In the genomic region with DNA sequence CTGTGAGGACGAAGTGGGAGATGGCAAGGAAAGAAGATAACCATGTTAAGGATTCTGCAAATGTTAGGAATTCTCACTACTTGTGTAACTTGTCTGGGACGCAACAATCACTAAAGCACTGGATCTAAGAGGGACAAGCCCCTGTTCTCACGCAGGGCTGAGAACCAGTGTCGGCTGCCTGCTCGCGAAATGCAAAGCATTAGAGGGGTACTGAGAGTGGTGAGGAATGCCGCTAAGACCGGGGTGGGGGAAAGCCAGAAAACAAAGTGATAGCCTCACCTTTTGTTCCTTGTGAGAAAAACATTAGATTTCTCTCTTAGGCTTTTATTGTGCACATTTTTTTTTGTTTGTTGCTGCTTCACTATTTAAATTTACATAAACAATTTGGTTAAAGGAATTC, we compare ENCODE assay signal across 18 cellular contexts.
A peak's percentile ranks its signal among the peaks of the same experiment; 100 is the strongest.
DNase-seq lines count a peak whose midpoint lies in the region; TF ChIP-seq lines count a peak whose summit lies in the region.
"Had no signal": no experiment of that assay in that cellular context is flagged by ENCODE, and none has a peak within 500 bp of the region (broad histone marks: within the 10 kb centered on the region; RNA-seq: fewer than 3 reads in every experiment).

No MANE protein-coding gene starts in this region.

- no peak overlapping the region for H2BK5ac ChIP-seq in neuronal stem cell (ENCODE audit: low read length)

- no peak overlapping the region for H2BK12ac ChIP-seq in neuronal stem cell (ENCODE audit: low read length)

- no peak overlapping the region for H3K18ac ChIP-seq in neuronal stem cell (ENCODE audit: low read length)

- H3K79me1 ChIP-seq in neuronal stem cell (ENCODE audit: low read depth, low read length), result no peaks in the 10 kb centered on the region

- H3K4me3 ChIP-seq in NT2/D1 (ENCODE audit: insufficient read length, low read depth), result no peak overlapping the region
- H3K4me3 ChIP-seq in neuronal stem cell (ENCODE audit: low read length in 2 of 2), result no peak overlapping the region
- no peak overlapping the region for H3K4me3 ChIP-seq in left ventricle myocardium inferior
- H3K4me3 ChIP-seq: BLaER1, GM23248, K562 had no signal

- H3K4me1 ChIP-seq in NT2/D1 (ENCODE audit: insufficient read depth, insufficient read length), result no peaks in the 10 kb centered on the region
- H3K4me1 ChIP-seq in neuronal stem cell (ENCODE audit: control insufficient read depth in 2 of 2, insufficient read depth in 1 of 2, low read depth in 1 of 2, low read length in 2 of 2), result peaks cover 21 to 26% of the 10 kb centered on the region in 2 donors
- H3K4me1 ChIP-seq in left ventricle myocardium inferior, result no peaks in the 10 kb centered on the region
- H3K4me1 ChIP-seq: BLaER1, Caco-2 had no signal

- no peak overlapping the region for H2AFZ ChIP-seq in neuronal stem cell (ENCODE audit: low read length)
- H2AFZ ChIP-seq: GM23248 had no signal

- no peak overlapping the region for H2BK120ac ChIP-seq in neuronal stem cell (ENCODE audit: low read depth, low read length)

- TF ChIP-seq CTCF in left ventricle myocardium inferior (IDR thresholded peaks at IDR 0.05; ENCODE audit: borderline replicate concordance), result no peak

- H2BK15ac ChIP-seq in neuronal stem cell (ENCODE audit: low read length), result no peak overlapping the region

- no peak overlapping the region for H3K23ac ChIP-seq in neuronal stem cell (ENCODE audit: low read depth, low read length, poor library complexity)

- H3K36me3 ChIP-seq in NT2/D1 (ENCODE audit: insufficient read depth, insufficient read length, low read length), result peaks cover 6% of the 10 kb centered on the region
- no peaks in the 10 kb centered on the region for H3K36me3 ChIP-seq in neuronal stem cell (replicated peaks in 1 of 2; ENCODE audit: control insufficient read depth in 2 of 2, insufficient read depth in 2 of 2, low read length in 2 of 2)
- peaks cover 3% of the 10 kb centered on the region for H3K36me3 ChIP-seq in left ventricle myocardium inferior

- H3K4me2 ChIP-seq in neuronal stem cell (ENCODE audit: insufficient read depth, low read length, poor library complexity, severe bottlenecking), result no peak overlapping the region
- H3K4me2 ChIP-seq: BLaER1 had no signal

- no CpG with 5 or more reads among the region's 8 CpGs for WGBS in neuronal stem cell (ENCODE audit: extremely low coverage in 2 of 2, insufficient read length in 2 of 2, insufficient replicate concordance in 1 of 2), 2 donors

- no peak overlapping the region for H3K9ac ChIP-seq in NT2/D1 (ENCODE audit: insufficient read length, low read depth)
- H3K9ac ChIP-seq in neuronal stem cell (ENCODE audit: low read depth, low read length, poor library complexity), result no peak overlapping the region
- H3K9ac ChIP-seq: BLaER1, GM23248 had no signal

- no peak overlapping the region for H3K4ac ChIP-seq in neuronal stem cell (ENCODE audit: low read length)

- intact Hi-C loops in left ventricle myocardium inferior (cut with micrococcal nuclease), result no loop called here
- intact Hi-C loops in posterior vena cava (cut with DNase I), result no loop called here

- H3K27ac ChIP-seq in neuronal stem cell (replicated peaks; ENCODE audit: low read length) (peak overlapping the region; percentile 38), left ventricle myocardium inferior (replicated peaks) (no peak overlapping the region)
- H3K27ac ChIP-seq: 22Rv1, BLaER1, GM23248, HL-60 had no signal

- H3K9me3 ChIP-seq in NT2/D1 (ENCODE audit: insufficient read depth, low read length) (no peaks in the 10 kb centered on the region), neuronal stem cell (replicated peaks in 1 of 2; ENCODE audit: control insufficient read depth in 2 of 2, insufficient read depth in 1 of 2, low read depth in 1 of 2, low read length in 2 of 2) (no peaks in the 10 kb centered on the region), left ventricle myocardium inferior (replicated peaks) (no peaks in the 10 kb centered on the region)
- H3K9me3 ChIP-seq: BLaER1, Caco-2 had no signal

- no peak overlapping the region for H4K91ac ChIP-seq in neuronal stem cell (ENCODE audit: low read depth, low read length, poor library complexity)

- H4K8ac ChIP-seq in neuronal stem cell (ENCODE audit: low read depth, low read length), result no peak overlapping the region

- no peak overlapping the region for H2AK5ac ChIP-seq in neuronal stem cell (ENCODE audit: low read depth, low read length)

- DNase-seq in ELF-1 (ENCODE audit: low read depth, low spot score) (peak; percentile 10), NT2/D1 (ENCODE audit: low read depth, low spot score) (peak; percentile 50), iPS-NIHi11 (ENCODE audit: low spot score) (peak; percentile 26), neuronal stem cell (ENCODE audit: low spot score) (no peak), left ventricle myocardium inferior (no peak), posterior vena cava (ENCODE audit: low spot score) (no peak), Ammon's horn (ENCODE audit: low spot score) (no peak)
- no peak for DNase-seq in stimulated activated CD4-positive, alpha-beta T cell treated with anti-CD3 and anti-CD28 coated beads, Interleukin-1b, Interleukin-23, amount 100 ng/mL, for 48 hours
- DNase-seq: Caco-2; CD8-positive, alpha-beta memory T cell; DND-41; GM23248; HCEC 1CT; HFFc6 had no signal

- H3K27me3 ChIP-seq in NT2/D1 (ENCODE audit: insufficient read depth, insufficient read length) (no peaks in the 10 kb centered on the region), neuronal stem cell (ENCODE audit: control insufficient read depth in 3 of 3, insufficient read depth in 3 of 3, low read depth in 1 of 3, low read length in 3 of 3) (no peaks in the 10 kb centered on the region), left ventricle myocardium inferior (ENCODE audit: low read depth) (no peaks in the 10 kb centered on the region)
- H3K27me3 ChIP-seq: BLaER1 had no signal

- H3K14ac ChIP-seq in neuronal stem cell (ENCODE audit: low read length), result no peak overlapping the region

Comparison
In these comparisons a context has a peak if more than half of its experiments do, and no peak if none do; other contexts are left out.
1. DNase-seq: peak in ELF-1 (single experiment), NT2/D1 (single experiment) and iPS-NIHi11 (single experiment); none in neuronal stem cell (single experiment), left ventricle myocardium inferior (single experiment), posterior vena cava (single experiment), Ammon's horn (single experiment) and stimulated activated CD4-positive, alpha-beta T cell treated with anti-CD3 and anti-CD28 coated beads, Interleukin-1b, Interleukin-23, amount 100 ng/mL, for 48 hours (single experiment).